In genomic region chr10:26269754-26270153, GRCh38 we compare ENCODE assay signal across 8 cellular contexts. TPM values are rescaled to one million over a fixed set of nuclear protein-coding genes. Genes with fewer than 3 reads are reported as not detected.
DNase-seq lines count a peak whose midpoint lies in the region; ATAC-seq and TF ChIP-seq lines count a peak whose summit lies in the region.

No MANE protein-coding gene starts in this region.

- intact Hi-C loops in head of caudate nucleus (cut with DNase I): no loop called here

- 35% methylated on average over 8 of the region's 8 CpGs for WGBS in suprapubic skin

- no peak for TF ChIP-seq EP300 in suprapubic skin (IDR thresholded peaks at IDR 0.05)

- H3K27me3 ChIP-seq in suprapubic skin: peaks cover 6% of the 10 kb centered on the region

- H3K4me3 ChIP-seq in suprapubic skin: no peak overlapping the region

- no peaks in the 10 kb centered on the region for H3K36me3 ChIP-seq in suprapubic skin

- TF ChIP-seq POLR2A in suprapubic skin (IDR thresholded peaks at IDR 0.05): no peak

- no peaks in the 10 kb centered on the region for H3K9me3 ChIP-seq in suprapubic skin

- no peak for ATAC-seq in GM21529 (IDR thresholded peaks at IDR 0.05; ENCODE audit: unreplicated experiment)

- no peaks in the 10 kb centered on the region for H3K4me1 ChIP-seq in suprapubic skin

- no peak for TF ChIP-seq CTCF in suprapubic skin (IDR thresholded peaks at IDR 0.05)

- no peak overlapping the region for H3K27ac ChIP-seq in suprapubic skin

- DNase-seq in DMS 273 treated with DMSO at 0.1 percent for 48 hours (lab: John Stamatoyannopoulos, UW): peak; percentile 27
- peak; percentile 35 for DNase-seq in HT1080 (ENCODE audit: low read depth)
- peak; percentile 74 for DNase-seq in RKO (ENCODE audit: low spot score)
- DNase-seq in iris pigment epithelial cell (ENCODE audit: low read depth): peak; percentile 12
- DNase-seq in head of caudate nucleus: no peak
- no peak for DNase-seq in activated CD4-positive, alpha-beta T cell treated with anti-CD3 and anti-CD28 coated beads, Interleukin-2, amount 50 U/mL, for 1 hour
- no peak for DNase-seq in suprapubic skin (ENCODE audit: low spot score in 2 of 2)

RNA-seq across cellular contexts. Expression of gene GAD2, which starts 53.2 kb away (rescaled TPM):
- total RNA-seq in HT1080 (2014; rRNA removed; shearing (Covaris generic)): not detected in 2 replicates
- polyA plus RNA-seq in HT1080 (2015; cell fraction: cytosol; rRNA removed): not detected in 2 replicates
- polyA plus RNA-seq in HT1080 (2015; cell fraction: nucleus; rRNA removed): not detected in 2 replicates
- total RNA-seq in suprapubic skin: not detected

Comparison
In these comparisons a context has a peak if more than half of its experiments do, and no peak if none do; other contexts are left out.
1. DNase-seq: peak in DMS 273 treated with DMSO at 0.1 percent for 48 hours (single experiment), HT1080 (single experiment), RKO (single experiment) and iris pigment epithelial cell (single experiment); none in head of caudate nucleus (0 of 42), activated CD4-positive, alpha-beta T cell treated with anti-CD3 and anti-CD28 coated beads, Interleukin-2, amount 50 U/mL, for 1 hour (single experiment) and suprapubic skin (0 of 2).